ENCODE assay signal across 14 cellular contexts in the genomic region with DNA sequence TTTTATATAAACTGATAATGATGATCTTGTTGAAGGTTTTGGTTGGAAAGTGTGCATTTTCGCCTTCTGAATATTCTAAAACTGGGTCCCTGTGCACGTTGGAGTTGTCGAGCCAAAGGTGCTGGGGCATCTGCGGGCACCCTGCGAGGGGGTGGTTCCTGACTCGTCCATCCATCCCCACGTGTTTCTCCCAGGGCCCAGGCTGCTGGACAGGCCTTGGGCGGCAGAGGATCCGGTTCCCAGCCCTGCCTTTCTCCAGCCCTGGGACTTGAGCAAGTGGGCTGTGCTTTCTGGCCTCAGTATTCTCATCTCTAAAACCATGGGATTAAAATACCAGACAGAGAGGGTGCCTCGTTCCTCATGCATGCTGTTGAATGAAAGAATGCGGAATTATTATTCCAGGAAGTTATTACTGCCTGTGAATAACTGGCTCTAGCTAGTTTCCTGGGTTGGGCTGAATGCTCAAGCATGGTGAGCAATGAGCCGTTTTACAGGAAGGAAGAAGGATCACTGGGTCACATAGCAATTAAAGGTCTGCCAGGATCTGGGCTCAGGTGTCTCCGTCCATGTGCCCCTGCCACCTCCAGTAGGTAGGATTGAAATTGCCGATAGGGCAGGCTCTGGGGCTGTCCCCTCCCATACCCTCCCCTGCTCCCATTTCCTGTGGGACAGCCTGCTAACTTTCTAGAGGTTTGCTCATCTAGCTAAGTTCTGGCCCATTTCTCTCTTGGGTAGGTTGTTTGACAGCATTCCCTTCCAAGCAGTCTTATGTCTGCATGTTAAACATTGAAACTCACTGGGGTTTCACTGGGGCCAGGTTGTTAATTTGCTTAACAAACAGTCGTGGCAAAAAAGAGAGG.
A peak's percentile ranks its signal among the peaks of the same experiment; 100 is the strongest.
DNase-seq lines count a peak whose midpoint lies in the region; ATAC-seq, FAIRE-seq and TF ChIP-seq lines count a peak whose summit lies in the region.
"Had no signal": no experiment of that assay in that cellular context is flagged by ENCODE, and none has a peak within 500 bp of the region (broad histone marks: within the 10 kb centered on the region; RNA-seq: fewer than 3 reads in every experiment).

No MANE protein-coding gene starts in this region.

- no peak for TF ChIP-seq CTCF in SK-N-SH (IDR thresholded peaks at IDR 0.05)
- TF ChIP-seq CTCF in H1 (IDR thresholded peaks at IDR 0.05; ENCODE audit: control extremely low read depth in 1 of 3, insufficient read depth in 1 of 3, low read depth in 1 of 3, low read length in 3 of 3): no peak
- no peak for TF ChIP-seq CTCF in type B pancreatic cell (conservative IDR thresholded peaks at IDR 0.05)

- H3K79me2 ChIP-seq in SK-N-SH (ENCODE audit: insufficient read depth): no peaks in the 10 kb centered on the region
- H3K79me2 ChIP-seq in H1 (ENCODE audit: control insufficient read depth in 1 of 2, insufficient read depth in 2 of 2, low read length in 2 of 2): no peaks in the 10 kb centered on the region

- H2BK120ac ChIP-seq in H1 (replicated peaks; ENCODE audit: low read depth, low read length): peak overlapping the region; percentile 12
- no peak overlapping the region for H2BK120ac ChIP-seq in mesenchymal stem cell (ENCODE audit: low read depth, low read length)

- no peak overlapping the region for H3K9ac ChIP-seq in SK-N-SH
- H3K9ac ChIP-seq in H1 (replicated peaks in 1 of 4; ENCODE audit: extremely low read depth in 1 of 4, low read depth in 3 of 4, low read length in 3 of 4): no peak overlapping the region
- H3K9ac ChIP-seq in mesenchymal stem cell (ENCODE audit: low read length): no peak overlapping the region

- H3K9me3 ChIP-seq in SK-N-SH: no peaks in the 10 kb centered on the region
- H3K9me3 ChIP-seq in H1 (ENCODE audit: insufficient read depth in 2 of 2, low read depth in 1 of 2, low read length in 1 of 2): no peaks in the 10 kb centered on the region
- H3K9me3 ChIP-seq in mesenchymal stem cell (ENCODE audit: control insufficient read depth, low read length): no peaks in the 10 kb centered on the region
- H3K9me3 ChIP-seq: A549, thoracic aorta had no signal

- H2AK5ac ChIP-seq in H1 (ENCODE audit: low read depth, low read length) (no peak overlapping the region), mesenchymal stem cell (ENCODE audit: low read length, severe bottlenecking) (peak overlapping the region; percentile 92)

- H3K23ac ChIP-seq in H1 (ENCODE audit: insufficient read length): no peak overlapping the region
- no peak overlapping the region for H3K23ac ChIP-seq in mesenchymal stem cell (ENCODE audit: low read length in 2 of 2)

- no peak overlapping the region for H3K14ac ChIP-seq in H1 (ENCODE audit: insufficient read length)
- no peak overlapping the region for H3K14ac ChIP-seq in mesenchymal stem cell (ENCODE audit: low read length in 2 of 2)

- H3K4ac ChIP-seq in H1 (replicated peaks; ENCODE audit: insufficient read length, low read depth, low read length) (no peak overlapping the region), mesenchymal stem cell (ENCODE audit: low read depth in 1 of 2, low read length in 2 of 2) (peak overlapping the region in 1 of 2 experiments; percentile 57)

- H3K27me3 Mint-ChIP-seq in type B pancreatic cell: no peaks in the 10 kb centered on the region

- H3K27ac ChIP-seq in SK-N-SH (ENCODE audit: low read depth in 2 of 2, low read length in 1 of 2) (peak overlapping the region in 1 of 2 experiments; percentile 50; a peak in 2 of 4 replicates), H1 (ENCODE audit: low read depth, low read length) (no peak overlapping the region), mesenchymal stem cell (ENCODE audit: low read length, poor library complexity, severe bottlenecking) (peak overlapping the region; percentile 99)
- H3K27ac ChIP-seq: A549, thoracic aorta had no signal

- peak overlapping the region; percentile 49; the same call in 1 of the 2 replicates for H2BK5ac ChIP-seq in H1 (ENCODE audit: low read depth, low read length)
- H2BK5ac ChIP-seq in mesenchymal stem cell (ENCODE audit: low read depth, low read length, poor library complexity, severe bottlenecking): peak overlapping the region; percentile 60

- H3K79me1 ChIP-seq in H1 (ENCODE audit: low read depth, low read length): no peaks in the 10 kb centered on the region
- H3K79me1 ChIP-seq in mesenchymal stem cell (replicated peaks; ENCODE audit: low read length, poor library complexity, severe bottlenecking): no peaks in the 10 kb centered on the region

- no peak for ATAC-seq in SK-N-SH treated with all-trans-retinoic acid at 6 μM for 48 hours

- WGBS in SK-N-SH (ENCODE audit: low lambda C conversion rate): 69% methylated on average over 15 of the region's 15 CpGs
- WGBS in H1 (ENCODE audit: extremely low coverage in 1 of 2, insufficient coverage in 1 of 2, insufficient read length in 1 of 2, insufficient replicate concordance in 2 of 2, low coverage in 1 of 2, low lambda C conversion rate in 2 of 2, missing lambda C conversion rate in 1 of 2), 2 experiments: 75% methylated on average over 15 of the region's 15 CpGs; no CpG with 5 or more reads in 1 of the 2 experiments
- WGBS in mesenchymal stem cell: 74% methylated on average over 15 of the region's 15 CpGs

- in situ Hi-C loops in KBM-7 (cut with MboI; ENCODE audit: low pct_unique_long_range_greater_than_20kb, low sequenced_read_pairs): no loop called here

- H4K20me1 ChIP-seq in SK-N-SH (ENCODE audit: insufficient read depth) (no peaks in the 10 kb centered on the region), H1 (replicated peaks in 1 of 2; ENCODE audit: control insufficient read depth in 1 of 2, insufficient read depth in 2 of 2, low read length in 2 of 2) (no peaks in the 10 kb centered on the region)

- DNase-seq in SK-N-SH (peak; percentile 10), H1 (ENCODE audit: low read depth in 1 of 2, low spot score in 2 of 2) (no peak), mesenchymal stem cell (peak; percentile 11), type B pancreatic cell (ENCODE audit: extremely low spot score, unreplicated experiment) (no peak), NCI-H2171 treated with DMSO at 0.1 percent for 48 hours (lab: John Stamatoyannopoulos, UW) (no peak), SIG-M5 treated with dmso at 0.1 percent for 504 hours (lab: John Stamatoyannopoulos, UW; ENCODE audit: unreplicated experiment) (no peak), KBM-7 (no peak)
- DNase-seq: activated CD4-positive, CD25-positive, alpha-beta regulatory T cell; NCI-H2107 had no signal

- H3K9me2 ChIP-seq in SK-N-SH: no peaks in the 10 kb centered on the region

- H3K27me3 ChIP-seq in SK-N-SH (ENCODE audit: insufficient read depth) (no peaks in the 10 kb centered on the region), H1 (replicated peaks in 1 of 4; ENCODE audit: control insufficient read depth in 3 of 4, extremely low read depth in 1 of 4, insufficient read depth in 3 of 4, low read length in 3 of 4) (no peaks in the 10 kb centered on the region), mesenchymal stem cell (ENCODE audit: control insufficient read depth in 1 of 2, insufficient read depth in 1 of 2, low read length in 2 of 2) (no peaks in the 10 kb centered on the region)

- H3F3A ChIP-seq in SK-N-SH (replicated peaks; ENCODE audit: insufficient read depth): no peaks in the 10 kb centered on the region

- H3K56ac ChIP-seq in H1 (replicated peaks; ENCODE audit: insufficient read length, low read depth, low read length): no peak overlapping the region

- H2BK15ac ChIP-seq in H1 (ENCODE audit: low read length) (peak overlapping the region; percentile 75), mesenchymal stem cell (ENCODE audit: low read depth, poor library complexity, severe bottlenecking) (no peak overlapping the region)

- H2AFZ ChIP-seq in SK-N-SH (ENCODE audit: low read depth): no peak overlapping the region
- H2AFZ ChIP-seq in H1 (ENCODE audit: low read length): no peak overlapping the region
- no peak overlapping the region for H2AFZ ChIP-seq in mesenchymal stem cell (ENCODE audit: low read depth, low read length)

- peaks cover 21% of the 10 kb centered on the region for H3K4me1 Mint-ChIP-seq in type B pancreatic cell (ENCODE audit: unreplicated experiment)

- no peak overlapping the region; the same call in 1 of the 2 replicates for H4K8ac ChIP-seq in H1 (ENCODE audit: extremely low read depth, insufficient read depth, low read length)
- peak overlapping the region; percentile 97 for H4K8ac ChIP-seq in mesenchymal stem cell (ENCODE audit: low read length)

- no peaks in the 10 kb centered on the region for H3K23me2 ChIP-seq in H1 (ENCODE audit: low read depth, low read length)

- no peak for TF ChIP-seq RAD21 in SK-N-SH (IDR thresholded peaks at IDR 0.05; ENCODE audit: low read length)
- TF ChIP-seq RAD21 in H1 (IDR thresholded peaks at IDR 0.05 in 1 of 2, conservative IDR thresholded peaks at IDR 0.05 in 1 of 2; ENCODE audit: low read depth in 2 of 2, low read length in 2 of 2): no peak

- H3K18ac ChIP-seq in H1 (ENCODE audit: extremely low read depth, low read length): peak overlapping the region; percentile 78
- H3K18ac ChIP-seq in mesenchymal stem cell (ENCODE audit: low read depth in 1 of 2, low read length in 2 of 2): peak overlapping the region in 1 of 2 experiments; percentile 82

- peak overlapping the region; percentile 30 for H3K27ac Mint-ChIP-seq in type B pancreatic cell

- no peak overlapping the region for H3K4me3 Mint-ChIP-seq in type B pancreatic cell

- no peak for TF ChIP-seq EP300 in SK-N-SH (IDR thresholded peaks at IDR 0.05; ENCODE audit: borderline replicate concordance in 1 of 2, low read depth in 1 of 2, low read length in 1 of 2)
- TF ChIP-seq EP300 in H1 (IDR thresholded peaks at IDR 0.05; ENCODE audit: borderline replicate concordance in 1 of 2, low read depth in 2 of 2, low read length in 2 of 2): no peak

- H3K4me1 ChIP-seq in SK-N-SH (ENCODE audit: control insufficient read depth in 1 of 2, insufficient read depth in 2 of 2, low read depth in 1 of 2, low read length in 1 of 2): peaks cover 0 to 5% of the 10 kb centered on the region in 2 experiments; a peak in 2 of 4 replicates
- peaks cover 0 to 7% (median 5%) of the 10 kb centered on the region in 4 experiments; a peak in 4 of 7 replicates for H3K4me1 ChIP-seq in H1 (replicated peaks in 1 of 4; ENCODE audit: control insufficient read depth in 3 of 4, insufficient read depth in 4 of 4, low read length in 3 of 4)
- peaks cover 14% of the 10 kb centered on the region for H3K4me1 ChIP-seq in mesenchymal stem cell (ENCODE audit: control insufficient read depth, insufficient read depth, low read depth, low read length)
- H3K4me1 ChIP-seq: A549 had no signal

- no peak for TF ChIP-seq POLR2A in H1 (IDR thresholded peaks at IDR 0.05; ENCODE audit: control extremely low read depth in 1 of 2, low read depth in 2 of 2, low read length in 2 of 2)

- CTCF ChIA-PET in SK-N-SH (lab: Yijun Ruan, JAX) (interaction anchor here (0.6 to 1.9 kb wide), 3 partner anchors 11 to 168 kb away, joined by 3 to 8 read pairs (median 3); no protein-coding TSS in a partner anchor), H1 (lab: Charles Lee; ENCODE audit: partially characterized antibody) (interaction anchor here (1.2 to 1.5 kb wide), 3 partner anchors 11 to 20 kb away, joined by 3 to 5 read pairs (median 3); no protein-coding TSS in a partner anchor)

- H3K4me2 ChIP-seq in SK-N-SH: no peak overlapping the region
- H3K4me2 ChIP-seq in H1 (ENCODE audit: insufficient read depth in 1 of 2, low read depth in 2 of 2, low read length in 2 of 2): peak overlapping the region; percentile 42 to 45
- H3K4me2 ChIP-seq in mesenchymal stem cell (ENCODE audit: low read length, poor library complexity, severe bottlenecking): peak overlapping the region; percentile 17
- H3K4me2 ChIP-seq: A549 had no signal

- H3K9me3 Mint-ChIP-seq in type B pancreatic cell: peaks cover 12% of the 10 kb centered on the region

- peak; percentile 13 for FAIRE-seq in H1 (lab: Jason Lieb, UNC)
- FAIRE-seq: A549, GM18507, HTR-8/SVneo had no signal

- POLR2A ChIA-PET in SK-N-SH (lab: Yijun Ruan, JAX): no interaction called here
- POLR2A ChIA-PET in H1 (lab: Charles Lee; ENCODE audit: partially characterized antibody): interaction anchor here (0.8 kb wide), 1 partner anchor 11 kb away, joined by 3 read pairs; no protein-coding TSS in a partner anchor

- no peaks in the 10 kb centered on the region for H3K36me3 Mint-ChIP-seq in type B pancreatic cell

- H4K5ac ChIP-seq in H1 (ENCODE audit: insufficient read length, low read depth, low read length): no peak overlapping the region

- no peaks in the 10 kb centered on the region for H3K36me3 ChIP-seq in SK-N-SH (replicated peaks in 1 of 2; ENCODE audit: control insufficient read depth in 1 of 2, insufficient read depth in 2 of 2, low read length in 1 of 2)
- H3K36me3 ChIP-seq in H1 (ENCODE audit: control insufficient read depth in 2 of 4, insufficient read depth in 4 of 4, low read length in 3 of 4): no peaks in the 10 kb centered on the region
- H3K36me3 ChIP-seq in mesenchymal stem cell (ENCODE audit: control insufficient read depth in 1 of 2, insufficient read depth in 2 of 2, low read depth in 1 of 2, low read length in 2 of 2): no peaks in the 10 kb centered on the region
- H3K36me3 ChIP-seq: thoracic aorta had no signal

- H3K4me3 ChIP-seq in SK-N-SH (ENCODE audit: low read depth in 2 of 2, low read length in 1 of 2): no peak overlapping the region
- peak overlapping the region in 1 of 4 experiments; percentile 2; a peak in 1 of 8 replicates for H3K4me3 ChIP-seq in H1 (ENCODE audit: extremely low read depth in 1 of 4, insufficient read depth in 2 of 4, low read depth in 3 of 4, low read length in 4 of 4)
- no peak overlapping the region for H3K4me3 ChIP-seq in mesenchymal stem cell (ENCODE audit: insufficient read depth in 1 of 2, low read depth in 1 of 2, low read length in 2 of 2)
- H3K4me3 ChIP-seq: A549, thoracic aorta had no signal

- H2BK20ac ChIP-seq in H1 (ENCODE audit: low read length): no peak overlapping the region

- H4K91ac ChIP-seq in H1 (replicated peaks; ENCODE audit: insufficient read length, low read length) (peak overlapping the region; percentile 44), mesenchymal stem cell (ENCODE audit: low read length) (peak overlapping the region; percentile 78)

- H2BK12ac ChIP-seq in H1 (ENCODE audit: low read depth, low read length) (peak overlapping the region; percentile 82; the same call in 1 of the 2 replicates), mesenchymal stem cell (ENCODE audit: low read length in 2 of 2) (peak overlapping the region in 1 of 2 experiments; percentile 79)

Comparison
In these comparisons a context has a peak if more than half of its experiments do, and no peak if none do; other contexts are left out.
1. DNase-seq: peak in SK-N-SH (single experiment) and mesenchymal stem cell (single experiment); none in H1 (0 of 2), type B pancreatic cell (single experiment), NCI-H2171 treated with DMSO at 0.1 percent for 48 hours (single experiment), SIG-M5 treated with dmso at 0.1 percent for 504 hours (single experiment) and KBM-7 (single experiment).